ENCODE assay signal across 9 cellular contexts in the genomic region with DNA sequence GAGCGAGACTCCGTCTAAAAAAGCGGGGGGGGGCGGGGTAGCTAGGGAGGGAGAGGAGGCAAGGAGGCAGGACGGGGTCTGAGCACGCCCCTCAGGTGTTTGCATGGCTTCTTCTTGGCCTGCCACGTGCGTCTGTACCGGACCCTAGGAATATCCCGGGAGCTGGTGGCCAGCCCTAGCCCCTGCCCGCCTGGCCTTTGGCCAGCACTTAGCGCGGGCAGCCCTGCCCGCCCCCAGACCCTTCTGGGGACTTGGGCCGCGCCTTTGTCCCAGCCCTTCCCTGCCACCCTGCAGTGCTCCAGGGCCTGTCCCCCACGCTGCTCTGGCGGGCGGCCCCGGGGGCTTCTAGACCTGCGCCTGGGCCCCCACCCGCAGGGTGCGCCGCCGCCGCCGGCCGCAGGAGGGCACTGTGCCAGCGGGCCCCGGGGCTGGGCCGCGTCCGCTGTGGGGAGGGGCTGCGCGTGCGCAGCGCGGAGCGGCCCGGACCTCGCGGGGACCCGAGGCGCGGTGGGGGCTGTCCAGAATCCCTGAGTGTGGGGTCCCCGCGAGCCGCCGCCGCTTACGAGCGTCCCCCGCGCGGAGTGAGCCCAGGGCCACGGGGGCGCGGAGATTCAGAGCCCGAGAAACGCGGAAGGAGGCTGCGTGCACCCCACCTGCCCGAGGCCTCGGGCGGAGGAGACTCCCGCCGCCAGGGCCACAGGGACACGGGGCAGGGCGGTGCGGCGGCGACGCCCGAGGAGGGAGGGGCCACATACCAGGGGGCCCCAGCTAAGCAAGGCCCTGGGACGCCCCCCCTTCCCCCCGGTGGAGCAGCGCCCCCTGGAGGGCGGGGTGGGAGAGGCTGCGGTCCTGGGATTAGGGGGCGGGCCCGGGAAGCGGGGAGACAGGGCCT. TPM values are rescaled to one million over a fixed set of nuclear protein-coding genes. Genes with fewer than 3 reads are reported as not detected.
DNase-seq lines count a peak whose midpoint lies in the region; ATAC-seq lines count a peak whose summit lies in the region.
"Had no signal": no experiment of that assay in that cellular context is flagged by ENCODE, and none has a peak within 500 bp of the region (broad histone marks: within the 10 kb centered on the region; RNA-seq: fewer than 3 reads in every experiment).

No MANE protein-coding gene starts in this region.

- peaks cover 2 to 21% (median 8%) of the 10 kb centered on the region in 7 donors for H3K4me1 Mint-ChIP-seq in naive thymus-derived CD4-positive, alpha-beta T cell

- intact Hi-C loops in naive thymus-derived CD4-positive, alpha-beta T cell (cut with micrococcal nuclease) = loop anchor here (1.0 to 5.0 kb wide), 12 partner anchors 14 to 601 kb away; partner anchors contain the start of genes CYP46A1 (in 1 of the 2), EVL (in 1 of the 2), SLC25A29 (in 1 of the 2) and WDR25 (in 1 of the 2)

- H3K27me3 Mint-ChIP-seq in naive thymus-derived CD4-positive, alpha-beta T cell = no peaks in the 10 kb centered on the region

- H3K27ac ChIP-seq in naive thymus-derived CD4-positive, alpha-beta T cell (ENCODE audit: low read depth, low read length) = peak overlapping the region; percentile 85

- no peaks in the 10 kb centered on the region for H3K9me3 ChIP-seq in naive thymus-derived CD4-positive, alpha-beta T cell (ENCODE audit: control insufficient read depth in 2 of 3, low read length in 3 of 3)

- H3K4me3 Mint-ChIP-seq in naive thymus-derived CD4-positive, alpha-beta T cell = peak overlapping the region; percentile 27 to 91 (median 73)

- POLR2A ChIA-PET in naive thymus-derived CD4-positive, alpha-beta T cell (lab: Charles Lee) = interaction anchor here (0.5 to 1.4 kb wide), 9 partner anchors 10 to 206 kb away, joined by 3 to 5 read pairs (median 3); no protein-coding TSS in a partner anchor

- ATAC-seq in GM18858 (IDR thresholded peaks at IDR 0.05; ENCODE audit: unreplicated experiment) = peak; percentile 78
- ATAC-seq in HG03066 (IDR thresholded peaks at IDR 0.05; ENCODE audit: low read depth, unreplicated experiment) = peak; percentile 77
- peak; percentile 76 for ATAC-seq in esophagus mucosa
- peak; percentile 97 for ATAC-seq in naive thymus-derived CD4-positive, alpha-beta T cell
- ATAC-seq in stimulated activated naive CD8-positive, alpha-beta T cell treated with anti-CD3 and anti-CD28 coated beads, Interleukin-15, Interleukin-2, amounts not matched to agents 100 U/mL and 50 U/mL, for 24 hours = peak; percentile 91

- peaks cover 0 to 4% (median 0%) of the 10 kb centered on the region in 5 donors for H3K36me3 Mint-ChIP-seq in naive thymus-derived CD4-positive, alpha-beta T cell

- H3K4me1 ChIP-seq in naive thymus-derived CD4-positive, alpha-beta T cell (ENCODE audit: control insufficient read depth in 2 of 2, insufficient read depth in 2 of 2, low read length in 2 of 2) = peaks cover 0 to 6% of the 10 kb centered on the region in 2 donors

- CTCF ChIA-PET in naive thymus-derived CD4-positive, alpha-beta T cell (lab: Charles Lee) = interaction anchor here (0.7 to 2.6 kb wide), 8 partner anchors 9 to 92 kb away, joined by 3 to 11 read pairs (median 4); no protein-coding TSS in a partner anchor

- H3K9me3 Mint-ChIP-seq in naive thymus-derived CD4-positive, alpha-beta T cell = no peaks in the 10 kb centered on the region

- H3K27me3 ChIP-seq in naive thymus-derived CD4-positive, alpha-beta T cell (ENCODE audit: control insufficient read depth in 2 of 2, insufficient read depth in 2 of 2, low read length in 2 of 2) = no peaks in the 10 kb centered on the region

- peaks cover 0 to 8% (median 0%) of the 10 kb centered on the region in 3 experiments for H3K36me3 ChIP-seq in naive thymus-derived CD4-positive, alpha-beta T cell (ENCODE audit: control insufficient read depth in 2 of 3, insufficient read depth in 3 of 3, low read length in 3 of 3)

- peak overlapping the region; percentile 71 for H3K4me3 ChIP-seq in naive thymus-derived CD4-positive, alpha-beta T cell (ENCODE audit: low read length)

- H3K27ac Mint-ChIP-seq in naive thymus-derived CD4-positive, alpha-beta T cell = peak overlapping the region in 5 of 9 donors; percentile 9 to 87 (median 59)

- peak; percentile 22 to 39 for DNase-seq in AML-193 (lab: John Stamatoyannopoulos, UW)
- DNase-seq in NCI-H510A treated with DMSO at 0.1 percent for 48 hours (lab: John Stamatoyannopoulos, UW) = peak; percentile 51
- peak; percentile 73 for DNase-seq in activated T-cell treated with anti-CD3 and anti-CD28 coated beads for 24 hours (ENCODE audit: low read depth)
- peak; percentile 71 to 92 (median 79) for DNase-seq in naive thymus-derived CD4-positive, alpha-beta T cell
- DNase-seq in stimulated activated naive CD8-positive, alpha-beta T cell treated with anti-CD3 and anti-CD28 coated beads, Interleukin-15, Interleukin-2, amounts not matched to agents 100 U/mL and 50 U/mL, for 24 hours = peak; percentile 89

RNA-seq across cellular contexts. Expression of gene SLC25A29, which starts 21.0 kb away (rescaled TPM):
- 15.5 TPM for total RNA-seq in esophagus mucosa
- total RNA-seq in naive thymus-derived CD4-positive, alpha-beta T cell = 10 to 100 TPM in 3 of 5 experiments, 1 to 10 TPM in 2; 5.9 to 25.6 (median 10.4) TPM
- polyA plus RNA-seq in naive thymus-derived CD4-positive, alpha-beta T cell = 1 to 10 TPM in 1 of 2 donors, under 1 TPM in 1; 0.38 to 5.3 TPM

RNA-seq across cellular contexts. Expression of gene SLC25A47, which starts 37.9 kb away (rescaled TPM):
- not detected for total RNA-seq in esophagus mucosa
- not detected for total RNA-seq in naive thymus-derived CD4-positive, alpha-beta T cell
- polyA plus RNA-seq in naive thymus-derived CD4-positive, alpha-beta T cell = not detected
- total RNA-seq: glomerular endothelial cell had no signal

RNA-seq across cellular contexts. Expression of gene YY1, which starts 46.3 kb away (rescaled TPM):
- 44.5 TPM for total RNA-seq in esophagus mucosa
- 10 to 100 TPM; 65.8 to 99.7 (median 92.2) TPM for total RNA-seq in naive thymus-derived CD4-positive, alpha-beta T cell
- 10 to 100 TPM; 15.2 to 18.0 TPM for polyA plus RNA-seq in naive thymus-derived CD4-positive, alpha-beta T cell

Comparison
In these comparisons a context has a peak if more than half of its experiments do, and no peak if none do; other contexts are left out.
1. Peak in every context shown above with its lines: DNase-seq, ATAC-seq, H3K4me3 ChIP-seq and H3K27ac ChIP-seq.
2. DNase-seq: peak in every context shown above with its lines; median percentile 89 in stimulated activated naive CD8-positive, alpha-beta T cell treated with anti-CD3 and anti-CD28 coated beads, Interleukin-15, Interleukin-2, amounts not matched to agents 100 U/mL and 50 U/mL, for 24 hours; 79 in naive thymus-derived CD4-positive, alpha-beta T cell; 73 in activated T-cell treated with anti-CD3 and anti-CD28 coated beads for 24 hours; 51 in NCI-H510A treated with DMSO at 0.1 percent for 48 hours; 30 in AML-193.